ENCODE assay signal across 19 cellular contexts in genomic region chr12:59698599-59698998, GRCh38.
DNase-seq lines count a peak whose midpoint lies in the region; ATAC-seq, FAIRE-seq and TF ChIP-seq lines count a peak whose summit lies in the region.
"Had no signal": no experiment of that assay in that cellular context is flagged by ENCODE, and none has a peak within 500 bp of the region (broad histone marks: within the 10 kb centered on the region; RNA-seq: fewer than 3 reads in every experiment).

No MANE protein-coding gene starts in this region.

- H4K20me1 ChIP-seq in astrocyte (ENCODE audit: insufficient read depth, low read length) (no peaks in the 10 kb centered on the region), keratinocyte (ENCODE audit: control insufficient read depth, extremely low read depth, insufficient read depth, low read length) (no peaks in the 10 kb centered on the region)
- H4K20me1 ChIP-seq: BLaER1 treated with 17β-estradiol and CSF1 and Interleukin-3, amounts not matched to agents 10 nM and 100 nM had no signal

- POLR2A ChIA-PET in AG04449 (lab: Yijun Ruan, JAX): no interaction called here

- H2AFZ ChIP-seq in astrocyte (ENCODE audit: low read depth, low read length): no peak overlapping the region
- H2AFZ ChIP-seq in keratinocyte (ENCODE audit: control insufficient read depth, low read length): no peak overlapping the region

- H3K27me3 ChIP-seq in astrocyte (ENCODE audit: insufficient read depth, low read length): no peaks in the 10 kb centered on the region
- H3K27me3 ChIP-seq in keratinocyte (ENCODE audit: control insufficient read depth, extremely low read depth, insufficient read depth, low read length): no peaks in the 10 kb centered on the region
- no peaks in the 10 kb centered on the region for H3K27me3 ChIP-seq in SJCRH30
- H3K27me3 ChIP-seq: BLaER1 treated with 17β-estradiol and CSF1 and Interleukin-3, amounts not matched to agents 10 nM and 100 nM; neutrophil; Peyer's patch; uterus had no signal

- H3K4me2 ChIP-seq in astrocyte (ENCODE audit: low read length): no peak overlapping the region
- no peak overlapping the region for H3K4me2 ChIP-seq in keratinocyte (ENCODE audit: control insufficient read depth, extremely low read depth, insufficient read depth, low read depth, low read length)

- no peaks in the 10 kb centered on the region for H3K9me3 Mint-ChIP-seq in astrocyte (ENCODE audit: unreplicated experiment)
- H3K9me3 Mint-ChIP-seq: activated naive CD4-positive, alpha-beta T cell treated with anti-CD3 and anti-CD28 coated beads, Interleukin-2, amount 50 U/mL, for 24 hours; dendritic cell treated with granulocyte-macrophage colony-stimulating factor and Interleukin-4, amounts not matched to agents 40 ng/mL and 50 ng/mL, for 4 days had no signal

- H3K36me3 ChIP-seq in astrocyte (ENCODE audit: insufficient read depth, low read length) (no peaks in the 10 kb centered on the region), keratinocyte (ENCODE audit: control insufficient read depth in 2 of 2, extremely low read depth in 1 of 2, insufficient read depth in 2 of 2, low read length in 2 of 2) (no peaks in the 10 kb centered on the region), SJCRH30 (no peaks in the 10 kb centered on the region)
- H3K36me3 ChIP-seq: BLaER1 treated with 17β-estradiol and CSF1 and Interleukin-3, amounts not matched to agents 10 nM and 100 nM; neutrophil; Peyer's patch; uterus had no signal

- H3K27ac Mint-ChIP-seq in astrocyte (ENCODE audit: unreplicated experiment): no peak overlapping the region
- H3K27ac Mint-ChIP-seq: activated naive CD4-positive, alpha-beta T cell treated with anti-CD3 and anti-CD28 coated beads, Interleukin-2, amount 50 U/mL, for 24 hours; dendritic cell treated with granulocyte-macrophage colony-stimulating factor and Interleukin-4, amounts not matched to agents 40 ng/mL and 50 ng/mL, for 4 days had no signal

- H3K27me3 Mint-ChIP-seq in astrocyte (ENCODE audit: low read depth, unreplicated experiment): no peaks in the 10 kb centered on the region
- H3K27me3 Mint-ChIP-seq: activated naive CD4-positive, alpha-beta T cell treated with anti-CD3 and anti-CD28 coated beads, Interleukin-2, amount 50 U/mL, for 24 hours; dendritic cell treated with granulocyte-macrophage colony-stimulating factor and Interleukin-4, amounts not matched to agents 40 ng/mL and 50 ng/mL, for 4 days had no signal

- H3K27ac ChIP-seq in astrocyte (ENCODE audit: low read depth, low read length): no peak overlapping the region
- H3K27ac ChIP-seq in keratinocyte (ENCODE audit: control insufficient read depth, insufficient read depth, low read length): peak overlapping the region; percentile 3
- no peak overlapping the region for H3K27ac ChIP-seq in SJCRH30
- H3K27ac ChIP-seq: neutrophil, Peyer's patch, uterus had no signal

- H3K9ac ChIP-seq in astrocyte (ENCODE audit: low read length) (no peak overlapping the region), keratinocyte (ENCODE audit: control insufficient read depth, extremely low read depth, insufficient read depth, low read length) (no peak overlapping the region)
- H3K9ac ChIP-seq: BLaER1 treated with 17β-estradiol and CSF1 and Interleukin-3, amounts not matched to agents 10 nM and 100 nM had no signal

- CTCF ChIA-PET in AG04449 (lab: Yijun Ruan, JAX): interaction anchor here (1.1 kb wide), 1 partner anchor 10 kb away, joined by 3 read pairs; no protein-coding TSS in a partner anchor

- H3K4me1 ChIP-seq in astrocyte (ENCODE audit: insufficient read depth, low read length) (no peaks in the 10 kb centered on the region), keratinocyte (ENCODE audit: control insufficient read depth, extremely low read depth, insufficient read depth, low read length) (peaks cover 5% of the 10 kb centered on the region), SJCRH30 (no peaks in the 10 kb centered on the region)
- H3K4me1 ChIP-seq: Peyer's patch had no signal

- no peaks in the 10 kb centered on the region for H3K79me2 ChIP-seq in astrocyte (ENCODE audit: insufficient read depth, low read length)
- no peaks in the 10 kb centered on the region for H3K79me2 ChIP-seq in keratinocyte (ENCODE audit: control insufficient read depth, insufficient read depth, low read length)

- FAIRE-seq in astrocyte (lab: Jason Lieb, UNC) (no peak), keratinocyte (lab: Jason Lieb, UNC) (no peak)
- FAIRE-seq: TTC549 had no signal

- no peak for ATAC-seq in GM21515 (IDR thresholded peaks at IDR 0.05; ENCODE audit: unreplicated experiment)

- DNase-seq in AG04449 (ENCODE audit: low read depth, low spot score) (peak; percentile 44), HCEC 1CT (peak; percentile 96), astrocyte (ENCODE audit: low read depth) (peak; percentile 53), keratinocyte (ENCODE audit: low read depth, low spot score) (no peak), NCI-H748 (lab: John Stamatoyannopoulos, UW; ENCODE audit: unreplicated experiment) (no peak), SJCRH30 (no peak)
- no peak for DNase-seq in central memory CD4-positive, alpha-beta T cell
- DNase-seq: GDM1, head of caudate nucleus, Kasumi-1, NCI-H2171 treated with DMSO at 0.1 percent for 48 hours, Peyer's patch, uterus had no signal

- no peak overlapping the region for H3K4me3 ChIP-seq in AG04449 (ENCODE audit: low read depth, low read length)
- no peak overlapping the region for H3K4me3 ChIP-seq in astrocyte (ENCODE audit: insufficient read depth, low read depth, low read length)
- H3K4me3 ChIP-seq in keratinocyte (ENCODE audit: control insufficient read depth in 2 of 3, extremely low read depth in 1 of 3, insufficient read depth in 2 of 3, low read depth in 1 of 3, low read length in 3 of 3): no peak overlapping the region
- no peak overlapping the region for H3K4me3 ChIP-seq in SJCRH30
- H3K4me3 ChIP-seq: BLaER1 treated with 17β-estradiol and CSF1 and Interleukin-3, amounts not matched to agents 10 nM and 100 nM; Peyer's patch; uterus had no signal

- TF ChIP-seq CTCF in AG04449 (IDR thresholded peaks at IDR 0.05; ENCODE audit: insufficient read depth, low read length, missing control alignments) (no peak), astrocyte (IDR thresholded peaks at IDR 0.05; ENCODE audit: insufficient read depth, low read depth, low read length) (no peak), keratinocyte (optimal IDR thresholded peaks at IDR 0.05 in 1 of 3, IDR thresholded peaks at IDR 0.05 in 1 of 3, conservative IDR thresholded peaks at IDR 0.05 in 1 of 3; ENCODE audit: extremely low read depth in 1 of 3, insufficient read depth in 2 of 3, low read length in 3 of 3) (no peak)

- dilution Hi-C loops in keratinocyte (cut with MboI; ENCODE audit: extremely low pct_ligation_motif_present, low sequenced_read_pairs): no loop called here

- no peak overlapping the region for H3K4me3 Mint-ChIP-seq in astrocyte (ENCODE audit: unreplicated experiment)
- H3K4me3 Mint-ChIP-seq: activated naive CD4-positive, alpha-beta T cell treated with anti-CD3 and anti-CD28 coated beads, Interleukin-2, amount 50 U/mL, for 24 hours; dendritic cell treated with granulocyte-macrophage colony-stimulating factor and Interleukin-4, amounts not matched to agents 40 ng/mL and 50 ng/mL, for 4 days had no signal

- H3K9me3 ChIP-seq in astrocyte (ENCODE audit: insufficient read depth, low read depth, low read length): no peaks in the 10 kb centered on the region
- H3K9me3 ChIP-seq in keratinocyte (ENCODE audit: control insufficient read depth, low read depth, low read length): no peaks in the 10 kb centered on the region
- H3K9me3 ChIP-seq in SJCRH30 (replicated peaks): no peaks in the 10 kb centered on the region
- H3K9me3 ChIP-seq: BLaER1 treated with 17β-estradiol and CSF1 and Interleukin-3, amounts not matched to agents 10 nM and 100 nM; neutrophil; Peyer's patch; uterus had no signal

- H3K36me3 Mint-ChIP-seq in astrocyte (ENCODE audit: low read depth, unreplicated experiment): no peaks in the 10 kb centered on the region

- no peaks in the 10 kb centered on the region for H3K9me1 ChIP-seq in keratinocyte (ENCODE audit: control insufficient read depth, extremely low read depth, insufficient read depth, low read length)

- no peaks in the 10 kb centered on the region for H3K4me1 Mint-ChIP-seq in astrocyte (ENCODE audit: low read depth, unreplicated experiment)

Comparison
In these comparisons a context has a peak if more than half of its experiments do, and no peak if none do; other contexts are left out.
1. DNase-seq: peak in AG04449 (single experiment), HCEC 1CT (single experiment) and astrocyte (single experiment); none in keratinocyte (single experiment), NCI-H748 (single experiment), SJCRH30 (0 of 2) and central memory CD4-positive, alpha-beta T cell (single experiment).